ENCODE assay signal across 1 cellular context in the genomic region with DNA sequence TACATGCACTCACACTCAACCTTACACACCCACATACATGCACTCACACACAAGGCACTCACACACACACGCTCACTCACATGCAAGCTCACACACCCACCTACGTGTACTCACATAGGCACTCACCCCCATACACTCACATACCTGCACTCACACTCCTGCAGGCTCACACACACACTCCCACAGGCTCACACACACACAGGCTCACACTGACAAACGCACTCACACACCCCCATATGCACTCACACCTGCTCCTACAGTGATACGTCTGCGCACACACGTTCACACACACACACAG.
A peak's percentile ranks its signal among the peaks of the same experiment; 100 is the strongest.
TF ChIP-seq lines count a peak whose summit lies in the region.

No MANE protein-coding gene starts in this region.

TF ChIP-seq in K562, 482 proteins besides CTCF, POLR2A, EP300 and RAD21:
- TF ChIP-seq, protein P1, sequence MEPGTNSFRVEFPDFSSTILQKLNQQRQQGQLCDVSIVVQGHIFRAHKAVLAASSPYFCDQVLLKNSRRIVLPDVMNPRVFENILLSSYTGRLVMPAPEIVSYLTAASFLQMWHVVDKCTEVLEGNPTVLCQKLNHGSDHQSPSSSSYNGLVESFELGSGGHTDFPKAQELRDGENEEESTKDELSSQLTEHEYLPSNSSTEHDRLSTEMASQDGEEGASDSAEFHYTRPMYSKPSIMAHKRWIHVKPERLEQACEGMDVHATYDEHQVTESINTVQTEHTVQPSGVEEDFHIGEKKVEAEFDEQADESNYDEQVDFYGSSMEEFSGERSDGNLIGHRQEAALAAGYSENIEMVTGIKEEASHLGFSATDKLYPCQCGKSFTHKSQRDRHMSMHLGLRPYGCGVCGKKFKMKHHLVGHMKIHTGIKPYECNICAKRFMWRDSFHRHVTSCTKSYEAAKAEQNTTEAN (CRISPR knock-in tag; IDR thresholded peaks at IDR 0.05), result peak; percentile 80; the same call in 1 of the 2 replicates
- TF ChIP-seq, protein P2, sequence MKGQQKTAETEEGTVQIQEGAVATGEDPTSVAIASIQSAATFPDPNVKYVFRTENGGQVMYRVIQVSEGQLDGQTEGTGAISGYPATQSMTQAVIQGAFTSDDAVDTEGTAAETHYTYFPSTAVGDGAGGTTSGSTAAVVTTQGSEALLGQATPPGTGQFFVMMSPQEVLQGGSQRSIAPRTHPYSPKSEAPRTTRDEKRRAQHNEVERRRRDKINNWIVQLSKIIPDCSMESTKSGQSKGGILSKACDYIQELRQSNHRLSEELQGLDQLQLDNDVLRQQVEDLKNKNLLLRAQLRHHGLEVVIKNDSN (CRISPR knock-in tag; IDR thresholded peaks at IDR 0.05), result no peak
- peak; percentile 21; the same call in 1 of the 2 replicates for TF ChIP-seq IRF2 (CRISPR knock-in tag; IDR thresholded peaks at IDR 0.05)
TF ChIP-seq in K562: peak in this region for 2.
